Comparison of ENCODE assay signal across 26 cellular contexts in the genomic region with DNA sequence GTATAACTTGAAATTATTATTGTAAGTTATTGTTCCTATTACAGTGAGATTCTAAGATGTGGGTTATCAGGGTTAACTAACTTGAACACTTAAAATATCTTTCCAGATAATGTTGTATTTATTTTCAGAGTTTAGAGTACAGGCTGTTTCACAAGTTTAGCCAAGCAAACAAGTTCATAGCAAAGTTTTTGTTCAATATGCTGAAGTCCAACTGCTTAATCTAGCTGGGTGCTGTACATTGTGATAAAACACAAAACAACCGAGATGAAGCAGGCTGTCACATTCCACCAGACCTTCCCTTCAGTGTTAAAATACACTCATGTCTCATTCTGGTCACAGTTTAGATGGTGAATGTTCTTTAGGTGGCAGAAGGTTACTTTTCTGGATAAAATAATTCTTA.
DNase-seq lines count a peak whose midpoint lies in the region; ATAC-seq, FAIRE-seq and TF ChIP-seq lines count a peak whose summit lies in the region.
"Had no signal": no experiment of that assay in that cellular context is flagged by ENCODE, and none has a peak within 500 bp of the region (broad histone marks: within the 10 kb centered on the region; RNA-seq: fewer than 3 reads in every experiment).

No MANE protein-coding gene starts in this region.

- H3K9me3 Mint-ChIP-seq in type B pancreatic cell = no peaks in the 10 kb centered on the region

- POLR2A ChIA-PET in HCT116 (lab: Charles Lee) = no interaction called here

- no peak overlapping the region for H3K27ac Mint-ChIP-seq in type B pancreatic cell
- H3K27ac Mint-ChIP-seq: CD14-positive monocyte; CD4-positive, alpha-beta T cell; CD8-positive, alpha-beta memory T cell had no signal

- H3K4me2 ChIP-seq in HCT116 (ENCODE audit: low read length) = no peak overlapping the region
- H3K4me2 ChIP-seq in hepatocyte = peak overlapping the region; percentile 4
- H3K4me2 ChIP-seq: A549; BLaER1 treated with 17β-estradiol and CSF1 and Interleukin-3, amounts not matched to agents 10 nM and 100 nM had no signal

- DNase-seq in HCT116 (ENCODE audit: low read depth, low spot score) (no peak), hepatocyte (ENCODE audit: low spot score) (no peak), small intestine (peak; percentile 63), type B pancreatic cell (ENCODE audit: extremely low spot score, unreplicated experiment) (no peak), ecto neural progenitor cell (ENCODE audit: low spot score) (no peak)
- DNase-seq: 8988T; ACHN; AML-193; BE2C; CD4-positive, alpha-beta T cell; CD8-positive, alpha-beta memory T cell; DMS53; DMS79 treated with DMSO at 0.1 percent for 48 hours; GF-D8; GM23248; H7; HCEC 1CT had no signal

- no peaks in the 10 kb centered on the region for H4K20me1 ChIP-seq in HCT116 (ENCODE audit: insufficient read depth)
- H4K20me1 ChIP-seq in hepatocyte (ENCODE audit: insufficient read depth, poor library complexity, severe bottlenecking) = no peaks in the 10 kb centered on the region
- H4K20me1 ChIP-seq: BLaER1 treated with 17β-estradiol and CSF1 and Interleukin-3, amounts not matched to agents 10 nM and 100 nM had no signal

- no peak for TF ChIP-seq CTCF in HCT116 (IDR thresholded peaks at IDR 0.05 in 2 of 3, conservative IDR thresholded peaks at IDR 0.05 in 1 of 3; ENCODE audit: borderline replicate concordance in 1 of 3, insufficient read depth in 1 of 3, low read depth in 2 of 3, low read length in 2 of 3)
- TF ChIP-seq CTCF in hepatocyte (IDR thresholded peaks at IDR 0.05; ENCODE audit: poor library complexity) = no peak
- TF ChIP-seq CTCF in liver (IDR thresholded peaks at IDR 0.05; ENCODE audit: low read depth, low read length, missing input control) = no peak
- TF ChIP-seq CTCF in type B pancreatic cell (conservative IDR thresholded peaks at IDR 0.05) = no peak

- no peaks in the 10 kb centered on the region for H3K36me3 ChIP-seq in HCT116 (ENCODE audit: control insufficient read depth in 1 of 2, insufficient read depth in 2 of 2, low read length in 2 of 2)
- no peaks in the 10 kb centered on the region for H3K36me3 ChIP-seq in hepatocyte (replicated peaks; ENCODE audit: insufficient read depth, low read depth)
- no peaks in the 10 kb centered on the region for H3K36me3 ChIP-seq in liver (ENCODE audit: control insufficient read depth in 4 of 4, insufficient read depth in 3 of 4, low read depth in 1 of 4, low read length in 3 of 4)
- no peaks in the 10 kb centered on the region for H3K36me3 ChIP-seq in small intestine (ENCODE audit: control insufficient read depth in 2 of 2, insufficient read depth in 2 of 2, low read length in 2 of 2)
- H3K36me3 ChIP-seq: BE2C; BLaER1 treated with 17β-estradiol and CSF1 and Interleukin-3, amounts not matched to agents 10 nM and 100 nM had no signal

- H3K27me3 ChIP-seq in HCT116 (ENCODE audit: insufficient read depth, low read length) (no peaks in the 10 kb centered on the region), hepatocyte (no peaks in the 10 kb centered on the region), liver (ENCODE audit: control insufficient read depth in 4 of 4, insufficient read depth in 4 of 4, low read length in 3 of 4) (no peaks in the 10 kb centered on the region), small intestine (ENCODE audit: control insufficient read depth in 2 of 2, insufficient read depth in 2 of 2, low read length in 2 of 2) (no peaks in the 10 kb centered on the region)
- H3K27me3 ChIP-seq: BE2C; BLaER1 treated with 17β-estradiol and CSF1 and Interleukin-3, amounts not matched to agents 10 nM and 100 nM had no signal

- no peak overlapping the region for H3K4me3 ChIP-seq in HCT116 (replicated peaks in 1 of 2; ENCODE audit: low read depth in 1 of 2, low read length in 2 of 2)
- no peak overlapping the region for H3K4me3 ChIP-seq in hepatocyte
- H3K4me3 ChIP-seq in liver (ENCODE audit: low read depth in 1 of 3, low read length in 3 of 3) = no peak overlapping the region
- H3K4me3 ChIP-seq in small intestine (ENCODE audit: low read depth in 1 of 2, low read length in 2 of 2) = no peak overlapping the region
- H3K4me3 ChIP-seq: A549; BLaER1 treated with 17β-estradiol and CSF1 and Interleukin-3, amounts not matched to agents 10 nM and 100 nM; GM23248 had no signal

- no peak for TF ChIP-seq POLR2A in HCT116 (IDR thresholded peaks at IDR 0.05; ENCODE audit: borderline replicate concordance, extremely low read depth, insufficient read depth, insufficient read length)

- no peak overlapping the region for H3K4me3 Mint-ChIP-seq in type B pancreatic cell
- H3K4me3 Mint-ChIP-seq: CD14-positive monocyte; CD4-positive, alpha-beta T cell; CD8-positive, alpha-beta memory T cell had no signal

- TF ChIP-seq RAD21 in HCT116 (IDR thresholded peaks at IDR 0.05; ENCODE audit: low read depth) (no peak), liver (IDR thresholded peaks at IDR 0.05) (peak; percentile 57 to 58)

- no peaks in the 10 kb centered on the region for H3K4me1 Mint-ChIP-seq in type B pancreatic cell (ENCODE audit: unreplicated experiment)
- H3K4me1 Mint-ChIP-seq: CD14-positive monocyte; CD8-positive, alpha-beta memory T cell had no signal

- no peaks in the 10 kb centered on the region for H3K27me3 Mint-ChIP-seq in type B pancreatic cell
- H3K27me3 Mint-ChIP-seq: CD4-positive, alpha-beta T cell; CD8-positive, alpha-beta memory T cell had no signal

- ATAC-seq in HCT116 (no peak), GM18907 (IDR thresholded peaks at IDR 0.05; ENCODE audit: unreplicated experiment) (no peak)
- ATAC-seq: A549 had no signal

- no peak overlapping the region for H3K27ac ChIP-seq in HCT116 (ENCODE audit: low read depth, low read length)
- no peak overlapping the region for H3K27ac ChIP-seq in hepatocyte
- peak overlapping the region in 1 of 2 donors; percentile 17 for H3K27ac ChIP-seq in liver (ENCODE audit: low read depth in 1 of 2, low read length in 2 of 2)
- no peak overlapping the region for H3K27ac ChIP-seq in small intestine (ENCODE audit: low read depth in 1 of 2, low read length in 1 of 2)
- H3K27ac ChIP-seq: A549; BLaER1 treated with 17β-estradiol and CSF1 and Interleukin-3, amounts not matched to agents 10 nM and 100 nM; GM23248 had no signal

- BruUV-seq in HCT116 (replicated peaks; lab: Mats Ljungman, UMichigan) = no TSS peak

- H3K4me1 ChIP-seq in HCT116 (ENCODE audit: control insufficient read depth in 1 of 2, insufficient read depth in 2 of 2, low read length in 2 of 2) (no peaks in the 10 kb centered on the region), hepatocyte (ENCODE audit: insufficient read depth) (no peaks in the 10 kb centered on the region), liver (ENCODE audit: control insufficient read depth in 4 of 4, insufficient read depth in 4 of 4, low read length in 3 of 4) (peaks cover 0 to 3% (median 0%) of the 10 kb centered on the region in 4 donors), small intestine (ENCODE audit: control insufficient read depth in 2 of 2, insufficient read depth in 1 of 2, low read depth in 1 of 2, low read length in 1 of 2) (no peaks in the 10 kb centered on the region)
- H3K4me1 ChIP-seq: A549; BE2C; BLaER1 treated with 17β-estradiol and CSF1 and Interleukin-3, amounts not matched to agents 10 nM and 100 nM had no signal

- CTCF ChIA-PET in HCT116 (lab: Charles Lee) = no interaction called here

- H2AFZ ChIP-seq in HCT116 (ENCODE audit: low read depth, low read length, poor library complexity, severe bottlenecking) (peak overlapping the region; percentile 60), hepatocyte (no peak overlapping the region)
- H2AFZ ChIP-seq: GM23248 had no signal

- no peaks in the 10 kb centered on the region for H3K79me2 ChIP-seq in HCT116 (ENCODE audit: insufficient read depth, low read length)
- H3K79me2 ChIP-seq in hepatocyte = no peaks in the 10 kb centered on the region

- no peaks in the 10 kb centered on the region for H3K36me3 Mint-ChIP-seq in type B pancreatic cell
- H3K36me3 Mint-ChIP-seq: CD14-positive monocyte; CD8-positive, alpha-beta memory T cell had no signal

- H3K9me3 ChIP-seq in HCT116 (ENCODE audit: control insufficient read depth in 1 of 2, insufficient read depth in 1 of 2, low read depth in 1 of 2, low read length in 2 of 2) (no peaks in the 10 kb centered on the region), hepatocyte (ENCODE audit: low read depth) (no peaks in the 10 kb centered on the region), liver (ENCODE audit: control insufficient read depth in 4 of 4, low read length in 3 of 4) (no peaks in the 10 kb centered on the region), small intestine (ENCODE audit: control insufficient read depth, low read depth) (no peaks in the 10 kb centered on the region)
- H3K9me3 ChIP-seq: A549; BE2C; BLaER1 treated with 17β-estradiol and CSF1 and Interleukin-3, amounts not matched to agents 10 nM and 100 nM had no signal

- FAIRE-seq in small intestine (lab: Jason Lieb, UNC) = no peak
- FAIRE-seq: A549, D721Med, GM12891, GM18507, H1 had no signal

- RAD21 ChIA-PET in HCT116 (lab: Charles Lee; ENCODE audit: low non-redundant PET in 1 of 2, low total read pairs in 2 of 2, uncharacterized antibody in 2 of 2, unreplicated experiment in 2 of 2) = no interaction called here

- H3K9ac ChIP-seq in HCT116 (ENCODE audit: low read length) (no peak overlapping the region), liver (ENCODE audit: low read depth in 1 of 2, low read length in 2 of 2) (peak overlapping the region; percentile 12 to 76)
- H3K9ac ChIP-seq: BLaER1 treated with 17β-estradiol and CSF1 and Interleukin-3, amounts not matched to agents 10 nM and 100 nM; GM23248 had no signal

- 19% methylated on average over 1 of the region's 1 CpG for WGBS in hepatocyte (ENCODE audit: low lambda C conversion rate, missing lambda C conversion rate)
- WGBS in liver = 12% methylated on average over 1 of the region's 1 CpG
- WGBS in small intestine, 3 donors = 5 to 20% (median 13%) methylated on average over 1 of the region's 1 CpG

- no peaks in the 10 kb centered on the region for H3K9me2 ChIP-seq in HCT116 (ENCODE audit: insufficient read depth)
- H3K9me2 ChIP-seq in hepatocyte (replicated peaks; ENCODE audit: insufficient read depth) = no peaks in the 10 kb centered on the region

- intact Hi-C loops in HCT116 (cut with micrococcal nuclease) = loop anchor here (10.0 kb wide), 1 partner anchor 59 kb away; no protein-coding TSS in a partner anchor

TF ChIP-seq in HCT116, 20 proteins besides CTCF, POLR2A, EP300 and RAD21:
- no peak for TF ChIP-seq ZFX (IDR thresholded peaks at IDR 0.05)

TF ChIP-seq in liver, 16 proteins besides CTCF, POLR2A, EP300 and RAD21 (continues in another document):
- TF ChIP-seq HNF4G (IDR thresholded peaks at IDR 0.05) = peak; percentile 91
- peak; percentile 73 for TF ChIP-seq YY1 (IDR thresholded peaks at IDR 0.05)
- TF ChIP-seq, protein P1, sequence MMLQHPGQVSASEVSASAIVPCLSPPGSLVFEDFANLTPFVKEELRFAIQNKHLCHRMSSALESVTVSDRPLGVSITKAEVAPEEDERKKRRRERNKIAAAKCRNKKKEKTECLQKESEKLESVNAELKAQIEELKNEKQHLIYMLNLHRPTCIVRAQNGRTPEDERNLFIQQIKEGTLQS (IDR thresholded peaks at IDR 0.05) = no peak
- TF ChIP-seq, protein P2, sequence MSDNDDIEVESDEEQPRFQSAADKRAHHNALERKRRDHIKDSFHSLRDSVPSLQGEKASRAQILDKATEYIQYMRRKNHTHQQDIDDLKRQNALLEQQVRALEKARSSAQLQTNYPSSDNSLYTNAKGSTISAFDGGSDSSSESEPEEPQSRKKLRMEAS (IDR thresholded peaks at IDR 0.05) = peak; percentile 56
- TF ChIP-seq HNF4A (conservative IDR thresholded peaks at IDR 0.05) = peak; percentile 99
- TF ChIP-seq TAF1 (conservative IDR thresholded peaks at IDR 0.05) = peak; percentile 59
